Comparison of ENCODE assay signal across 8 cellular contexts in the genomic region with DNA sequence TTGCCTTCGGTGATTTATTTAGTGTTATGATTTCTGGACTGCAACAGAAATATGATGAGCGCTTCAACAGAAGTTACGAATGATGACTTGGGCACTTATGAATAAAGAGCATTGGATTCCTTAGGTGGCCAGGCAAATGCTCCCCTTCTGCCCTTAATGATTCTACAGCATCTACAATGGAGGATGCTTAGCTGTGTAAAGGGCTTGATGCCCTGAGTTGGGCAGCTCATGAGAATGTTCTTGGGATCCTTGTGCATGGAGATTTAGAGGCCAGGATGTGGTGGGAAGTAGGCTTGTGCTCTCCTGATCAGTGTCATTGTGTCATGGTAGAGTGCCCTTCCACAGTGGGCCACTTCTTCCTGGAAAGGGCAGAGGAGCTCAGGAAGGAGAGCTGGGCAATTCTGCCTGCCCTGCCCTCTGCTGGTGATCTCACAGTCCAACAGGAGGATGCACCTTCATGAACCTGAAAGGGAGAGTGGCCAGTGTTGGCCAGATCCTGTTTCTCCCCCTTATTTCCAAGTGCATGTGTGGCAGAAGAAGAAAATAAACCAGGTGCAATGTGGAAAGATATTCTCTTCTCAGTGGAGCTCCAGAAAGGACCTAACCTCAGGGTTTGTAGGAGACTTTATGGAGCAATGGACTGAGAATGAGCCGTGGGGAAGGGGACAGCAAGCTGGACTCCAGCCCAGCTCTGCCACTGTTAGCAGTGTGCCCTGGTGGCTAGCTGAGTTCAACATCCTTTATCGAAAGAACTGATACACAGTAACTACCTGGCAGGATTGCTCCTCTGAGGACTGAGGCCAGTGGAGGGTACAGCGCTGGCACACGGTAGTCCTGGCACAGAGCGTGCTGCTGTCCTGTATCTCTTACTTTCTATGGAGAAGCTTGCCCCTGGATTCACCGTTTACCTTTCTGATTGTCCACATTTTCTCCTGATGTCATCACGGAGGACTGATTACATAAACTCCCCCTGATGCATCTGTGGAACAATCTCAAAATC.
A peak's percentile ranks its signal among the peaks of the same experiment; 100 is the strongest.
DNase-seq lines count a peak whose midpoint lies in the region; ATAC-seq and TF ChIP-seq lines count a peak whose summit lies in the region.

No MANE protein-coding gene starts in this region.

- no peak overlapping the region for H3K27ac ChIP-seq in mammary epithelial cell (ENCODE audit: insufficient read depth, low read depth, low read length)

- H3F3A ChIP-seq in Loucy (ENCODE audit: low read depth): no peaks in the 10 kb centered on the region

- intact Hi-C loops in mammary epithelial cell (cut with micrococcal nuclease): loop anchor here (1.0 to 10.0 kb wide), 6 partner anchors 106 to 903 kb away; no protein-coding TSS in a partner anchor

- TF ChIP-seq CTCF in Loucy (conservative IDR thresholded peaks at IDR 0.05; ENCODE audit: low read length): peak; percentile 73
- TF ChIP-seq CTCF in mammary epithelial cell (conservative IDR thresholded peaks at IDR 0.05 in 1 of 2, IDR thresholded peaks at IDR 0.05 in 1 of 2; ENCODE audit: extremely low read depth in 1 of 2, insufficient read depth in 1 of 2, low read depth in 1 of 2, low read length in 2 of 2): peak; percentile 69 to 89
- peak; percentile 59 for TF ChIP-seq CTCF in neural crest cell (conservative IDR thresholded peaks at IDR 0.05)

- no peak overlapping the region for H3K27ac Mint-ChIP-seq in neural crest cell (ENCODE audit: unreplicated experiment)

- H3K4me3 Mint-ChIP-seq in neural crest cell: no peak overlapping the region

- H3K36me3 ChIP-seq in Loucy (ENCODE audit: insufficient read depth, low read length) (no peaks in the 10 kb centered on the region), mammary epithelial cell (ENCODE audit: insufficient read depth, low read length) (no peaks in the 10 kb centered on the region)

- H3K4me3 ChIP-seq in Loucy (ENCODE audit: low read length, poor library complexity, severe bottlenecking): no peak overlapping the region
- no peak overlapping the region for H3K4me3 ChIP-seq in mammary epithelial cell (replicated peaks in 1 of 3; ENCODE audit: insufficient read depth in 1 of 3, low read depth in 2 of 3, low read length in 3 of 3)

- peak; percentile 46 for DNase-seq in SIG-M5 treated with dmso at 0.1 percent for 504 hours (lab: John Stamatoyannopoulos, UW; ENCODE audit: unreplicated experiment)
- DNase-seq in SIG-M5 (lab: John Stamatoyannopoulos, UW): no peak
- DNase-seq in mammary epithelial cell: peak; percentile 35
- DNase-seq in neural crest cell (ENCODE audit: low read depth, low spot score): peak; percentile 28

- H3K9me3 ChIP-seq in Loucy (ENCODE audit: insufficient read depth, low read depth, low read length): no peaks in the 10 kb centered on the region
- no peaks in the 10 kb centered on the region for H3K9me3 ChIP-seq in mammary epithelial cell (replicated peaks; ENCODE audit: insufficient read depth, low read length)

- CTCF ChIA-PET in mammary epithelial cell (lab: Charles Lee; ENCODE audit: low non-redundant PET): interaction anchor here (0.5 to 2.1 kb wide), 10 partner anchors 39 to 1337 kb away, joined by 3 to 94 read pairs (median 4); a partner anchor contains a TSS

- H3K27me3 ChIP-seq in Loucy (ENCODE audit: insufficient read depth, low read length, poor library complexity, severe bottlenecking) (no peaks in the 10 kb centered on the region), mammary epithelial cell (ENCODE audit: insufficient read depth, low read length) (no peaks in the 10 kb centered on the region)

- no peaks in the 10 kb centered on the region for H3K9me2 ChIP-seq in Loucy (replicated peaks; ENCODE audit: low read depth, low read length)

- peaks cover 2% of the 10 kb centered on the region for H3K9me3 Mint-ChIP-seq in neural crest cell

- no peaks in the 10 kb centered on the region for H4K20me1 ChIP-seq in Loucy (ENCODE audit: insufficient read depth, low read length, poor library complexity, severe bottlenecking)
- H4K20me1 ChIP-seq in mammary epithelial cell (ENCODE audit: insufficient read depth, low read length): no peaks in the 10 kb centered on the region

- H3K9ac ChIP-seq in Loucy (ENCODE audit: low read depth, low read length, poor library complexity, severe bottlenecking): no peak overlapping the region
- no peak overlapping the region for H3K9ac ChIP-seq in mammary epithelial cell (ENCODE audit: insufficient read depth, low read length)

- no peaks in the 10 kb centered on the region for H3K27me3 Mint-ChIP-seq in neural crest cell (ENCODE audit: low read depth)

- no peaks in the 10 kb centered on the region for H3K4me1 ChIP-seq in Loucy (ENCODE audit: insufficient read depth, low read length, poor library complexity, severe bottlenecking)
- H3K4me1 ChIP-seq in mammary epithelial cell (ENCODE audit: insufficient read depth, low read length): peaks cover 11% of the 10 kb centered on the region

- no TSS peak for BruUV-seq in mammary epithelial cell (replicated peaks; lab: Mats Ljungman, UMichigan)

- WGBS in mammary epithelial cell (ENCODE audit: low coverage, missing lambda C conversion rate): 88% methylated on average over 10 of the region's 10 CpGs

- H2AFZ ChIP-seq in Loucy (ENCODE audit: low read length) (no peak overlapping the region), mammary epithelial cell (ENCODE audit: low read depth, low read length) (no peak overlapping the region)

- in situ Hi-C loops in mammary epithelial cell (cut with MboI; ENCODE audit: low sequenced_read_pairs in 2 of 2): loop anchor here (10.0 kb wide), 2 partner anchors 103 to 313 kb away; no protein-coding TSS in a partner anchor

- H3K36me3 Mint-ChIP-seq in neural crest cell (ENCODE audit: low read depth): no peaks in the 10 kb centered on the region

- H3K79me2 ChIP-seq in Loucy (ENCODE audit: insufficient read depth, low read length) (no peaks in the 10 kb centered on the region), mammary epithelial cell (ENCODE audit: insufficient read depth, low read length) (no peaks in the 10 kb centered on the region)

- dilution Hi-C loops in mammary epithelial cell (cut with HindIII; ENCODE audit: low sequenced_read_pairs): no loop called here

- no peaks in the 10 kb centered on the region for H3K4me1 Mint-ChIP-seq in neural crest cell

- ATAC-seq in HG03565 (IDR thresholded peaks at IDR 0.05; ENCODE audit: unreplicated experiment) (no peak), HG03520 (IDR thresholded peaks at IDR 0.05; ENCODE audit: unreplicated experiment) (no peak), HG02623 (IDR thresholded peaks at IDR 0.05; ENCODE audit: unreplicated experiment) (no peak)

- no peak overlapping the region for H3K4me2 ChIP-seq in Loucy (ENCODE audit: low read depth, low read length, poor library complexity, severe bottlenecking)
- no peak overlapping the region for H3K4me2 ChIP-seq in mammary epithelial cell (ENCODE audit: insufficient read depth, low read depth, low read length)
